ENCODE assay signal across 1 cellular context in the genomic region with DNA sequence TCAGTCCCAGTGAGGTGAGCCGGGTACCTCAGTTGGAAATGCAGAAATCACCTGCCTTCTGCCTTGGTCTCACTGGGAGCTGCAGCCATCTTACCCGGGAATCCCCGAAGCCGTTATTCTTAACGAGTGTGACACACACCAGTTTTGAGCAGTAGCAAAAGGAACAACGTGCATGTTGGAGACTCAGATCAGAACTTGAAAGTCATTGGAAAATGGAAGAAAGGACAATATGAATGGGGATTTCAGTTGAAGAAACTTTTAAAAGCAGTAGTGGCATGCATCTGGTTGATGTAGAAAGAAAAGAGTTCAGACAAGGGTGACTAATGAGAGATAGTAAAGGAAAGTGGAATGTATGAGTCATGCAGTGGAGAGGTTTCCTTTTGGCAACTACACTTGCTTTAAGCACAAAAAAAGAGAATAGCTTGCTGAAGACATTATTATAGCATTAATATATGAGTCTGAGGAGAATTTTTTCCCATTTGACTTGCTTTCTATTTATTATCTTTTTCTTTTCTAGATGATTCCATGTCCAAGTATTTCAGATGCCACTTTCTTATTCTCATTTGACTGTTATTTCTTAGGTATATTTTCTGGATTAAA.
A peak's percentile ranks its signal among the peaks of the same experiment; 100 is the strongest.
TF ChIP-seq lines count a peak whose summit lies in the region.

No MANE protein-coding gene starts in this region.

TF ChIP-seq in GM12878, 131 proteins besides CTCF, POLR2A, EP300 and RAD21 (continued from another document):
- TF ChIP-seq, protein P1, sequence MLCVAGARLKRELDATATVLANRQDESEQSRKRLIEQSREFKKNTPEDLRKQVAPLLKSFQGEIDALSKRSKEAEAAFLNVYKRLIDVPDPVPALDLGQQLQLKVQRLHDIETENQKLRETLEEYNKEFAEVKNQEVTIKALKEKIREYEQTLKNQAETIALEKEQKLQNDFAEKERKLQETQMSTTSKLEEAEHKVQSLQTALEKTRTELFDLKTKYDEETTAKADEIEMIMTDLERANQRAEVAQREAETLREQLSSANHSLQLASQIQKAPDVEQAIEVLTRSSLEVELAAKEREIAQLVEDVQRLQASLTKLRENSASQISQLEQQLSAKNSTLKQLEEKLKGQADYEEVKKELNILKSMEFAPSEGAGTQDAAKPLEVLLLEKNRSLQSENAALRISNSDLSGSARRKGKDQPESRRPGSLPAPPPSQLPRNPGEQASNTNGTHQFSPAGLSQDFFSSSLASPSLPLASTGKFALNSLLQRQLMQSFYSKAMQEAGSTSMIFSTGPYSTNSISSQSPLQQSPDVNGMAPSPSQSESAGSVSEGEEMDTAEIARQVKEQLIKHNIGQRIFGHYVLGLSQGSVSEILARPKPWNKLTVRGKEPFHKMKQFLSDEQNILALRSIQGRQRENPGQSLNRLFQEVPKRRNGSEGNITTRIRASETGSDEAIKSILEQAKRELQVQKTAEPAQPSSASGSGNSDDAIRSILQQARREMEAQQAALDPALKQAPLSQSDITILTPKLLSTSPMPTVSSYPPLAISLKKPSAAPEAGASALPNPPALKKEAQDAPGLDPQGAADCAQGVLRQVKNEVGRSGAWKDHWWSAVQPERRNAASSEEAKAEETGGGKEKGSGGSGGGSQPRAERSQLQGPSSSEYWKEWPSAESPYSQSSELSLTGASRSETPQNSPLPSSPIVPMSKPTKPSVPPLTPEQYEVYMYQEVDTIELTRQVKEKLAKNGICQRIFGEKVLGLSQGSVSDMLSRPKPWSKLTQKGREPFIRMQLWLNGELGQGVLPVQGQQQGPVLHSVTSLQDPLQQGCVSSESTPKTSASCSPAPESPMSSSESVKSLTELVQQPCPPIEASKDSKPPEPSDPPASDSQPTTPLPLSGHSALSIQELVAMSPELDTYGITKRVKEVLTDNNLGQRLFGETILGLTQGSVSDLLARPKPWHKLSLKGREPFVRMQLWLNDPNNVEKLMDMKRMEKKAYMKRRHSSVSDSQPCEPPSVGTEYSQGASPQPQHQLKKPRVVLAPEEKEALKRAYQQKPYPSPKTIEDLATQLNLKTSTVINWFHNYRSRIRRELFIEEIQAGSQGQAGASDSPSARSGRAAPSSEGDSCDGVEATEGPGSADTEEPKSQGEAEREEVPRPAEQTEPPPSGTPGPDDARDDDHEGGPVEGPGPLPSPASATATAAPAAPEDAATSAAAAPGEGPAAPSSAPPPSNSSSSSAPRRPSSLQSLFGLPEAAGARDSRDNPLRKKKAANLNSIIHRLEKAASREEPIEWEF (IDR thresholded peaks at IDR 0.05; ENCODE audit: insufficient replicate concordance, low read depth, low read length), result no peak
- TF ChIP-seq, protein P2, sequence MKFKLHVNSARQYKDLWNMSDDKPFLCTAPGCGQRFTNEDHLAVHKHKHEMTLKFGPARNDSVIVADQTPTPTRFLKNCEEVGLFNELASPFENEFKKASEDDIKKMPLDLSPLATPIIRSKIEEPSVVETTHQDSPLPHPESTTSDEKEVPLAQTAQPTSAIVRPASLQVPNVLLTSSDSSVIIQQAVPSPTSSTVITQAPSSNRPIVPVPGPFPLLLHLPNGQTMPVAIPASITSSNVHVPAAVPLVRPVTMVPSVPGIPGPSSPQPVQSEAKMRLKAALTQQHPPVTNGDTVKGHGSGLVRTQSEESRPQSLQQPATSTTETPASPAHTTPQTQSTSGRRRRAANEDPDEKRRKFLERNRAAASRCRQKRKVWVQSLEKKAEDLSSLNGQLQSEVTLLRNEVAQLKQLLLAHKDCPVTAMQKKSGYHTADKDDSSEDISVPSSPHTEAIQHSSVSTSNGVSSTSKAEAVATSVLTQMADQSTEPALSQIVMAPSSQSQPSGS (IDR thresholded peaks at IDR 0.05; ENCODE audit: low read length), result peak; percentile 91
- peak; percentile 96 for TF ChIP-seq MTA2 (IDR thresholded peaks at IDR 0.05; ENCODE audit: low read depth)
